8 cellular contexts compared by ENCODE assay signal in genomic region chr18:39841133-39842041, GRCh38.
A peak's percentile ranks its signal among the peaks of the same experiment; 100 is the strongest.
DNase-seq lines count a peak whose midpoint lies in the region; ATAC-seq, FAIRE-seq and TF ChIP-seq lines count a peak whose summit lies in the region.

No MANE protein-coding gene starts in this region.

- no peaks in the 10 kb centered on the region for H3K79me1 ChIP-seq in mesendoderm (ENCODE audit: low read length)

- TF ChIP-seq CTCF in endothelial cell of umbilical vein (IDR thresholded peaks at IDR 0.05; ENCODE audit: extremely low read depth in 1 of 2, insufficient read depth in 1 of 2, low read depth in 1 of 2, low read length in 2 of 2) (peak; percentile 39 to 63), GM10266 (IDR thresholded peaks at IDR 0.05; ENCODE audit: control insufficient read depth, insufficient read depth, low read depth, missing control alignments) (no peak)

- ATAC-seq in GM18909 (IDR thresholded peaks at IDR 0.05; ENCODE audit: poor library complexity, unreplicated experiment), result no peak

- peak; percentile 0 for DNase-seq in stimulated activated CD4-positive, alpha-beta T cell treated with anti-CD3 and anti-CD28 coated beads, Interleukin-12 subunit alpha, Interleukin-12 subunit beta, amount 100 ng/mL, for 4 hours
- no peak for DNase-seq in stimulated activated CD4-positive, alpha-beta T cell treated with anti-CD3 and anti-CD28 coated beads, Interleukin-1b, Interleukin-23, amount 100 ng/mL, for 48 hours
- peak; percentile 81 for DNase-seq in OCI-M1 (lab: John Stamatoyannopoulos, UW)
- DNase-seq in endothelial cell of umbilical vein (ENCODE audit: low read depth, low spot score), result peak; percentile 76
- DNase-seq in mesendoderm, result peak; percentile 88
- DNase-seq in ureter (ENCODE audit: low spot score), result peak; percentile 67
- no peak for DNase-seq in GM10266 (ENCODE audit: extremely low spot score)

- POLR2A ChIA-PET in endothelial cell of umbilical vein (lab: Charles Lee), result interaction anchor here (0.6 kb wide), 2 partner anchors 43 to 203 kb away, joined by 4 read pairs; no protein-coding TSS in a partner anchor

- H3K56ac ChIP-seq in mesendoderm (ENCODE audit: low read length), result peak overlapping the region; percentile 87

- no peak overlapping the region for H4K5ac ChIP-seq in mesendoderm (ENCODE audit: low read length)

- intact Hi-C loops in endothelial cell of umbilical vein (cut with micrococcal nuclease), result loop anchor here (2.0 to 10.0 kb wide), 6 partner anchors 41 to 787 kb away; no protein-coding TSS in a partner anchor

- H3K27ac ChIP-seq in endothelial cell of umbilical vein (ENCODE audit: insufficient read depth, low read depth, low read length) (peak overlapping the region; percentile 75), mesendoderm (ENCODE audit: low read depth, low read length) (peak overlapping the region; percentile 6)

- H3K4me3 ChIP-seq in endothelial cell of umbilical vein (replicated peaks in 1 of 3; ENCODE audit: insufficient read depth in 1 of 3, low read depth in 1 of 3, low read length in 3 of 3), result peak overlapping the region in 2 of 3 experiments; percentile 24 to 44
- peak overlapping the region; percentile 30 for H3K4me3 ChIP-seq in mesendoderm (ENCODE audit: low read length)

- FAIRE-seq in endothelial cell of umbilical vein (lab: Jason Lieb, UNC), result peak; percentile 85

- H3K79me2 ChIP-seq in endothelial cell of umbilical vein (ENCODE audit: control insufficient read depth, insufficient read depth, low read length), result no peaks in the 10 kb centered on the region
- H3K79me2 ChIP-seq in mesendoderm (ENCODE audit: control insufficient read depth, insufficient read depth, low read length), result no peaks in the 10 kb centered on the region

- H3K4me1 ChIP-seq in endothelial cell of umbilical vein (ENCODE audit: control insufficient read depth, extremely low read depth, insufficient read depth, low read length) (peaks cover 27% of the 10 kb centered on the region), mesendoderm (ENCODE audit: control insufficient read depth, low read depth, low read length) (peaks cover 4% of the 10 kb centered on the region)

- H3K9me3 ChIP-seq in endothelial cell of umbilical vein (replicated peaks; ENCODE audit: control insufficient read depth, insufficient read depth, low read length), result no peaks in the 10 kb centered on the region

- peak overlapping the region; percentile 57 for H3K4me2 ChIP-seq in endothelial cell of umbilical vein (ENCODE audit: insufficient read depth, low read length)
- H3K4me2 ChIP-seq in mesendoderm (ENCODE audit: low read length), result peak overlapping the region; percentile 64

- peak overlapping the region; percentile 1 for H3K18ac ChIP-seq in mesendoderm (ENCODE audit: low read length)

- no peak overlapping the region for H4K8ac ChIP-seq in mesendoderm (ENCODE audit: low read depth, low read length)

- no peak overlapping the region for H2BK15ac ChIP-seq in mesendoderm (replicated peaks; ENCODE audit: low read depth)

- H2AFZ ChIP-seq in endothelial cell of umbilical vein (ENCODE audit: low read depth, low read length), result peak overlapping the region; percentile 88

- no peaks in the 10 kb centered on the region for H3K9me1 ChIP-seq in endothelial cell of umbilical vein (replicated peaks; ENCODE audit: control insufficient read depth, extremely low read depth, insufficient read depth, low read length)

- H3K23ac ChIP-seq in mesendoderm (ENCODE audit: low read length), result peak overlapping the region; percentile 89

- H3K36me3 ChIP-seq in endothelial cell of umbilical vein (ENCODE audit: control insufficient read depth in 2 of 2, extremely low read depth in 1 of 2, insufficient read depth in 2 of 2, low read length in 2 of 2) (no peaks in the 10 kb centered on the region), mesendoderm (ENCODE audit: control insufficient read depth, insufficient read depth, low read length) (no peaks in the 10 kb centered on the region)

- WGBS in mesendoderm (ENCODE audit: extremely low coverage, insufficient coverage, low lambda C conversion rate), result no CpG with 5 or more reads among the region's 46 CpGs

- no peaks in the 10 kb centered on the region for H4K20me1 ChIP-seq in endothelial cell of umbilical vein (replicated peaks; ENCODE audit: control insufficient read depth, extremely low read depth, insufficient read depth, low read length)

- dilution Hi-C loops in endothelial cell of umbilical vein (cut with MboI; ENCODE audit: extremely low pct_ligation_motif_present, low sequenced_read_pairs), result no loop called here

- no peak overlapping the region for H2BK5ac ChIP-seq in mesendoderm (ENCODE audit: low read length)

- H3K27me3 ChIP-seq in endothelial cell of umbilical vein (ENCODE audit: control insufficient read depth in 2 of 2, insufficient read depth in 2 of 2, low read length in 2 of 2), result no peaks in the 10 kb centered on the region
- no peaks in the 10 kb centered on the region for H3K27me3 ChIP-seq in mesendoderm (ENCODE audit: insufficient read depth, low read length, poor library complexity)

- H2AK5ac ChIP-seq in mesendoderm (ENCODE audit: low read length), result no peak overlapping the region

- no peak overlapping the region for H3K4ac ChIP-seq in mesendoderm (ENCODE audit: low read depth, low read length)

- H2BK120ac ChIP-seq in mesendoderm (ENCODE audit: low read depth, low read length), result no peak overlapping the region

- BruUV-seq in endothelial cell of umbilical vein (replicated peaks; lab: Mats Ljungman, UMichigan), result no TSS peak

- TF ChIP-seq POLR2A in endothelial cell of umbilical vein (IDR thresholded peaks at IDR 0.05; ENCODE audit: low read depth, low read length), result no peak

- H3K9ac ChIP-seq in endothelial cell of umbilical vein (replicated peaks; ENCODE audit: extremely low read depth, insufficient read depth, low read length) (peak overlapping the region; percentile 50), mesendoderm (ENCODE audit: low read length) (peak overlapping the region; percentile 65)

- CTCF ChIA-PET in endothelial cell of umbilical vein (lab: Charles Lee), result interaction anchor here (0.6 to 3.0 kb wide), 16 partner anchors 9 to 678 kb away, joined by 3 to 24 read pairs (median 4); no protein-coding TSS in a partner anchor

TF ChIP-seq in endothelial cell of umbilical vein, 7 proteins besides CTCF, POLR2A, EP300 and RAD21:
- TF ChIP-seq FOS (IDR thresholded peaks at IDR 0.05; ENCODE audit: borderline replicate concordance, insufficient read depth, low read length) (no peak), MAX (IDR thresholded peaks at IDR 0.05; ENCODE audit: insufficient read depth, insufficient read length) (peak; percentile 4), POLR2AphosphoS5 (IDR thresholded peaks at IDR 0.05; ENCODE audit: insufficient read depth, low read depth, low read length) (no peak)

Comparison
In these comparisons a context has a peak if more than half of its experiments do, and no peak if none do; other contexts are left out.
1. DNase-seq: peak in stimulated activated CD4-positive, alpha-beta T cell treated with anti-CD3 and anti-CD28 coated beads, Interleukin-12 subunit alpha, Interleukin-12 subunit beta, amount 100 ng/mL, for 4 hours (single experiment), OCI-M1 (single experiment), endothelial cell of umbilical vein (single experiment), mesendoderm (single experiment) and ureter (single experiment); none in stimulated activated CD4-positive, alpha-beta T cell treated with anti-CD3 and anti-CD28 coated beads, Interleukin-1b, Interleukin-23, amount 100 ng/mL, for 48 hours (single experiment) and GM10266 (single experiment).